ENCODE assay signal across 22 cellular contexts in genomic region chr18:58491113-58491696, GRCh38.
"Had no signal": no experiment of that assay in that cellular context is flagged by ENCODE, and none has a peak within 500 bp of the region (broad histone marks: within the 10 kb centered on the region; RNA-seq: fewer than 3 reads in every experiment).

No MANE protein-coding gene starts in this region.

- FAIRE-seq: endothelial cell of umbilical vein, kidney had no signal

- H3K4me1 ChIP-seq: thyroid gland had no signal

- H3K27ac Mint-ChIP-seq: dendritic cell treated with granulocyte-macrophage colony-stimulating factor and Interleukin-4, amounts not matched to agents 40 ng/mL and 50 ng/mL, for 4 days; naive thymus-derived CD4-positive, alpha-beta T cell; stimulated activated effector memory CD8-positive, alpha-beta T cell treated with anti-CD3 and anti-CD28 coated beads, Interleukin-12 subunit alpha, Interleukin-12 subunit beta, amount 100 ng/mL, for 72 hours had no signal

- H3K27ac ChIP-seq: hepatocyte, suprapubic skin, thyroid gland, upper lobe of left lung, vagina had no signal

- ATAC-seq: left cardiac atrium; left ventricle myocardium superior; naive thymus-derived CD4-positive, alpha-beta T cell; stimulated activated effector memory CD8-positive, alpha-beta T cell treated with anti-CD3 and anti-CD28 coated beads, Interleukin-12 subunit alpha, Interleukin-12 subunit beta, amount 100 ng/mL, for 72 hours; stimulated activated naive CD8-positive, alpha-beta T cell treated with anti-CD3 and anti-CD28 coated beads, Interleukin-15, Interleukin-2, amounts not matched to agents 100 U/mL and 50 U/mL, for 24 hours had no signal

- H3K9me3 Mint-ChIP-seq: dendritic cell treated with granulocyte-macrophage colony-stimulating factor and Interleukin-4, amounts not matched to agents 40 ng/mL and 50 ng/mL, for 4 days; naive thymus-derived CD4-positive, alpha-beta T cell; stimulated activated effector memory CD8-positive, alpha-beta T cell treated with anti-CD3 and anti-CD28 coated beads, Interleukin-12 subunit alpha, Interleukin-12 subunit beta, amount 100 ng/mL, for 72 hours had no signal

- H3K36me3 ChIP-seq: suprapubic skin, thyroid gland, upper lobe of left lung, vagina had no signal

- H2AFZ ChIP-seq: hepatocyte had no signal

- H3K4me2 ChIP-seq: hepatocyte had no signal

- H3K36me3 Mint-ChIP-seq: naive thymus-derived CD4-positive, alpha-beta T cell; stimulated activated effector memory CD8-positive, alpha-beta T cell treated with anti-CD3 and anti-CD28 coated beads, Interleukin-12 subunit alpha, Interleukin-12 subunit beta, amount 100 ng/mL, for 72 hours had no signal

- H3K9me3 ChIP-seq: right atrium auricular region, suprapubic skin, thyroid gland, upper lobe of left lung, vagina had no signal

- H3K79me2 ChIP-seq: hepatocyte had no signal

- DNase-seq: erythroblast; foreskin melanocyte; head of caudate nucleus; kidney; left cardiac atrium; left ventricle myocardium superior; mesenchymal stem cell; midbrain; naive thymus-derived CD4-positive, alpha-beta T cell; stimulated activated CD4-positive, alpha-beta T cell treated with anti-CD3 and anti-CD28 coated beads, Interleukin-4, amount 100 ng/mL, for 1 hour; stimulated activated CD8-positive, alpha-beta memory T cell treated with anti-CD3 and anti-CD28 coated beads, Interleukin-4, amount 100 ng/mL, for 48 hours; stimulated activated naive CD8-positive, alpha-beta T cell treated with anti-CD3 and anti-CD28 coated beads, Interleukin-15, Interleukin-2, amounts not matched to agents 100 U/mL and 50 U/mL, for 24 hours; thyroid gland; upper lobe of left lung had no signal

- H3K27me3 ChIP-seq: hepatocyte, right atrium auricular region, thyroid gland, upper lobe of left lung, vagina had no signal

- H3K4me3 Mint-ChIP-seq: dendritic cell treated with granulocyte-macrophage colony-stimulating factor and Interleukin-4, amounts not matched to agents 40 ng/mL and 50 ng/mL, for 4 days; naive thymus-derived CD4-positive, alpha-beta T cell; stimulated activated effector memory CD8-positive, alpha-beta T cell treated with anti-CD3 and anti-CD28 coated beads, Interleukin-12 subunit alpha, Interleukin-12 subunit beta, amount 100 ng/mL, for 72 hours had no signal

- H3K4me3 ChIP-seq: hepatocyte, lung, right atrium auricular region, suprapubic skin, thyroid gland, upper lobe of left lung, vagina had no signal
